Comparison of ENCODE assay signal across 8 cellular contexts in the genomic region with DNA sequence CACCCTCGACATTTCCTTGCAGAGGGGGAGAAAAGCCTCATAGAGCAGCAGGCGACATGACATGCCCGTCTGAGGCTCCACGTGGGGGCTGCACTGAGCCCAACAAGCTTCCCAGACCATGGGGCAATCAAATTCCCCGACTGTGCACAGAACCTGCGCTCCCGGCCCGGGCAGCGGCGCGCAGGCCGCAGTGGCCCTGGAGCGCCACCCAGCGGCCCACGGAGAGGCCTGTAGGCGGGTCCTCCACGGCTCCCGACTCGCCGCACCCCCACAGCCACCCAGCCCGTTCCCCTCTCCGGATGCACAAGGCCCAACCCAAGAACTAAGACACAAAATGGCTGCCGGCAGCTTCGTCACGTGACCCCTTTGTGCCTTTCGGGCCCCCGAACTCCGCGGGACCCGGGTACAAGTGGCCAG. TPM values are rescaled to one million over a fixed set of nuclear protein-coding genes. Genes with fewer than 3 reads are reported as not detected.
DNase-seq lines count a peak whose midpoint lies in the region; ATAC-seq lines count a peak whose summit lies in the region.

No MANE protein-coding gene starts in this region.

- peaks cover 26% of the 10 kb centered on the region; the same call in 1 of the 2 replicates for H4K20me1 ChIP-seq in BLaER1

- intact Hi-C loops in activated CD4-positive, alpha-beta T cell treated with anti-CD3 and anti-CD28 coated beads for 36 hours (cut with DNase I, micrococcal nuclease) = loop anchor here (1.0 to 10.0 kb wide), 15 partner anchors 14 to 612 kb away; partner anchors contain the start of genes ARHGAP12 (in 2 of the 2), ITGB1 (in 1 of the 2) and KIF5B (in 1 of the 2)

- peak; percentile 89 for DNase-seq in GM19238 (ENCODE audit: insufficient read length, low spot score)
- peak; percentile 91 for DNase-seq in NCI-H460 (ENCODE audit: extremely low read depth, low read depth)
- peak; percentile 98 for DNase-seq in activated CD4-positive, alpha-beta T cell treated with anti-CD3 and anti-CD28 coated beads for 36 hours
- peak; percentile 64 for DNase-seq in cortex of kidney (lab: John Stamatoyannopoulos, UW)
- DNase-seq in left lobe of liver (ENCODE audit: low spot score) = peak; percentile 96
- DNase-seq in stimulated activated CD4-positive, alpha-beta T cell treated with anti-CD3 and anti-CD28 coated beads, Interleukin-2, amount 100 ng/mL, for 24 hours = peak; percentile 95 to 96

- H3K4me2 ChIP-seq in BLaER1 = peak overlapping the region; percentile 96

- H3K27me3 Mint-ChIP-seq in activated CD4-positive, alpha-beta T cell treated with anti-CD3 and anti-CD28 coated beads for 36 hours = no peaks in the 10 kb centered on the region

- no peaks in the 10 kb centered on the region for H3K9me3 Mint-ChIP-seq in activated CD4-positive, alpha-beta T cell treated with anti-CD3 and anti-CD28 coated beads for 36 hours (ENCODE audit: low read depth)

- H3K36me3 ChIP-seq in BLaER1 = peaks cover 23% of the 10 kb centered on the region

- H3K4me1 Mint-ChIP-seq in activated CD4-positive, alpha-beta T cell treated with anti-CD3 and anti-CD28 coated beads for 36 hours = peaks cover 71% of the 10 kb centered on the region

- peaks cover 36% of the 10 kb centered on the region for H3K36me3 Mint-ChIP-seq in activated CD4-positive, alpha-beta T cell treated with anti-CD3 and anti-CD28 coated beads for 36 hours (ENCODE audit: low read depth)

- POLR2A ChIA-PET in activated CD4-positive, alpha-beta T cell treated with anti-CD3 and anti-CD28 coated beads for 36 hours (lab: Charles Lee) = interaction anchor here (1.5 kb wide), 1 partner anchor 14 kb away, joined by 3 read pairs; no protein-coding TSS in a partner anchor

- H3K27ac ChIP-seq in BLaER1 = peak overlapping the region; percentile 100

- ATAC-seq in HG03439 (IDR thresholded peaks at IDR 0.05; ENCODE audit: unreplicated experiment) (peak; percentile 81), left lobe of liver (peak; percentile 92)
- peak; percentile 88 for ATAC-seq in activated CD4-positive, alpha-beta T cell treated with anti-CD3 and anti-CD28 coated beads for 36 hours

- peak overlapping the region; percentile 84 for H3K4me3 Mint-ChIP-seq in activated CD4-positive, alpha-beta T cell treated with anti-CD3 and anti-CD28 coated beads for 36 hours

- H3K4me1 ChIP-seq in BLaER1 = peaks cover 52% of the 10 kb centered on the region

- H3K9ac ChIP-seq in BLaER1 = peak overlapping the region; percentile 100

- CTCF ChIA-PET in activated CD4-positive, alpha-beta T cell treated with anti-CD3 and anti-CD28 coated beads for 36 hours (lab: Charles Lee) = interaction anchor here (0.5 to 4.1 kb wide), 19 partner anchors 9 to 99 kb away, joined by 3 to 19 read pairs (median 4); no protein-coding TSS in a partner anchor

- H3K27ac Mint-ChIP-seq in activated CD4-positive, alpha-beta T cell treated with anti-CD3 and anti-CD28 coated beads for 36 hours = peak overlapping the region; percentile 99

- peak overlapping the region; percentile 93 for H3K4me3 ChIP-seq in BLaER1

- no peaks in the 10 kb centered on the region for H3K9me3 ChIP-seq in BLaER1

- H3K27me3 ChIP-seq in BLaER1 = no peaks in the 10 kb centered on the region

RNA-seq across cellular contexts. Expression of gene EPC1, which starts 0.8 kb away (rescaled TPM):
- 14.0 and 14.4 TPM in 2 replicates for total RNA-seq in NCI-H460 (2014; rRNA removed; shearing (Covaris generic))
- polyA plus RNA-seq in NCI-H460 (2014; cell fraction: nucleus; rRNA removed) = 15.1 and 47.6 TPM in 2 replicates
- total RNA-seq in activated CD4-positive, alpha-beta T cell treated with anti-CD3 and anti-CD28 coated beads for 36 hours = 10 to 100 TPM; 28.8 to 31.0 TPM
- total RNA-seq in left lobe of liver = 9.6 TPM

Comparison
In these comparisons a context has a peak if more than half of its experiments do, and no peak if none do; other contexts are left out.
1. Peak in every context shown above with its lines: DNase-seq, ATAC-seq, H3K4me3 ChIP-seq and H3K27ac ChIP-seq.